ENCODE assay signal across 21 cellular contexts in genomic region chr3:168989396-168989795, GRCh38.
DNase-seq lines count a peak whose midpoint lies in the region; ATAC-seq and TF ChIP-seq lines count a peak whose summit lies in the region.
"Had no signal": no experiment of that assay in that cellular context is flagged by ENCODE, and none has a peak within 500 bp of the region (broad histone marks: within the 10 kb centered on the region; RNA-seq: fewer than 3 reads in every experiment).

No MANE protein-coding gene starts in this region.

- H3K27me3 ChIP-seq in GM23248 (replicated peaks; ENCODE audit: insufficient read depth) (no peaks in the 10 kb centered on the region), gastroesophageal sphincter (no peaks in the 10 kb centered on the region)
- H3K27me3 ChIP-seq in effector memory CD4-positive, alpha-beta T cell (replicated peaks; ENCODE audit: control insufficient read depth, insufficient read depth, low read length, poor library complexity, severe bottlenecking), result no peaks in the 10 kb centered on the region
- H3K27me3 ChIP-seq: breast epithelium, hepatocyte, tibial nerve had no signal

- no peak for TF ChIP-seq EP300 in gastroesophageal sphincter (IDR thresholded peaks at IDR 0.05)

- H3K4me1 ChIP-seq in GM23248 (ENCODE audit: insufficient read depth), result peaks cover 5% of the 10 kb centered on the region; the same call in 1 of the 2 replicates
- peaks cover 0 to 16% (median 13%) of the 10 kb centered on the region in 3 donors for H3K4me1 ChIP-seq in gastroesophageal sphincter
- no peaks in the 10 kb centered on the region for H3K4me1 ChIP-seq in effector memory CD4-positive, alpha-beta T cell (ENCODE audit: control insufficient read depth, insufficient read depth, low read length, poor library complexity, severe bottlenecking)
- H3K4me1 ChIP-seq: breast epithelium, parathyroid adenoma, tibial nerve had no signal

- 52% methylated on average over 5 of the region's 5 CpGs for WGBS in GM23248 (ENCODE audit: low coverage in 1 of 2, low lambda C conversion rate in 2 of 2, missing lambda C conversion rate in 2 of 2), 2 experiments
- WGBS in gastroesophageal sphincter (ENCODE audit: low coverage in 1 of 2), 2 donors, result 31 to 44% methylated on average over 5 of the region's 5 CpGs

- H3F3A ChIP-seq in GM23248 (ENCODE audit: insufficient read depth), result no peaks in the 10 kb centered on the region

- H3K27ac ChIP-seq in GM23248, result no peak overlapping the region
- H3K27ac ChIP-seq in gastroesophageal sphincter, result no peak overlapping the region
- no peak overlapping the region for H3K27ac ChIP-seq in effector memory CD4-positive, alpha-beta T cell (ENCODE audit: insufficient read depth, low read length, poor library complexity, severe bottlenecking)
- H3K27ac ChIP-seq: hepatocyte, parathyroid adenoma, tibial nerve had no signal

- H3K4me2 ChIP-seq in GM23248 (ENCODE audit: unreplicated experiment), result no peak overlapping the region

- no peak for TF ChIP-seq POLR2A in gastroesophageal sphincter (IDR thresholded peaks at IDR 0.05)

- H3K9me2 ChIP-seq in GM23248 (ENCODE audit: insufficient read depth), result no peaks in the 10 kb centered on the region

- no peaks in the 10 kb centered on the region for H4K20me1 ChIP-seq in GM23248 (ENCODE audit: insufficient read depth)

- DNase-seq in GM23248, result peak; percentile 43
- peak; percentile 28 for DNase-seq in NCI-H69 (lab: John Stamatoyannopoulos, UW)
- peak; percentile 3 for DNase-seq in choroid plexus epithelial cell (ENCODE audit: low read depth)
- DNase-seq in NCI-H526 treated with DMSO at 0.1 percent for 48 hours (lab: John Stamatoyannopoulos, UW), result no peak
- DNase-seq in effector memory CD4-positive, alpha-beta T cell, result no peak
- no peak for DNase-seq in islet precursor cell
- DNase-seq: activated CD4-positive, alpha-beta T cell treated with anti-CD3 and anti-CD28 coated beads for 48 hours; activated naive CD4-positive, alpha-beta T cell; activated T-cell treated with anti-CD3 and anti-CD28 coated beads, Interleukin-2, amount 50 U/mL, for 48 hours; foreskin melanocyte; NCI-H1436; NCI-H526; RPMI8226; T-helper 2 cell had no signal

- no peaks in the 10 kb centered on the region for H3K36me3 ChIP-seq in GM23248 (ENCODE audit: low read depth)
- H3K36me3 ChIP-seq in gastroesophageal sphincter, result no peaks in the 10 kb centered on the region
- H3K36me3 ChIP-seq in effector memory CD4-positive, alpha-beta T cell (ENCODE audit: control insufficient read depth, insufficient read depth, low read length), result no peaks in the 10 kb centered on the region
- H3K36me3 ChIP-seq: breast epithelium, tibial nerve had no signal

- H3K9me3 ChIP-seq in GM23248 (ENCODE audit: low read depth), result no peaks in the 10 kb centered on the region
- no peaks in the 10 kb centered on the region for H3K9me3 ChIP-seq in gastroesophageal sphincter
- no peaks in the 10 kb centered on the region for H3K9me3 ChIP-seq in effector memory CD4-positive, alpha-beta T cell (ENCODE audit: control insufficient read depth, low read length)
- H3K9me3 ChIP-seq: breast epithelium, tibial nerve had no signal

- H3K9ac ChIP-seq in GM23248, result no peak overlapping the region
- H3K9ac ChIP-seq: parathyroid adenoma had no signal

- H3K79me2 ChIP-seq in GM23248 (ENCODE audit: insufficient read depth), result no peaks in the 10 kb centered on the region
- H3K79me2 ChIP-seq: hepatocyte, parathyroid adenoma had no signal

- in situ Hi-C loops in GM23248 (cut with MboI), result no loop called here

- TF ChIP-seq CTCF in choroid plexus epithelial cell (conservative IDR thresholded peaks at IDR 0.05; ENCODE audit: low read depth, low read length), result no peak
- no peak for TF ChIP-seq CTCF in gastroesophageal sphincter (IDR thresholded peaks at IDR 0.05)

- ATAC-seq in gastroesophageal sphincter, result peak; percentile 55
- ATAC-seq in GM19328 (IDR thresholded peaks at IDR 0.05; ENCODE audit: unreplicated experiment), result no peak
- ATAC-seq: SK-N-SH treated with all-trans-retinoic acid at 6 μM for 48 hours had no signal

- H2AFZ ChIP-seq in GM23248, result no peak overlapping the region
- H2AFZ ChIP-seq: hepatocyte, parathyroid adenoma had no signal

- H3K4me3 ChIP-seq in GM23248 (no peak overlapping the region), choroid plexus epithelial cell (ENCODE audit: low read depth, low read length) (no peak overlapping the region), gastroesophageal sphincter (no peak overlapping the region)
- no peak overlapping the region for H3K4me3 ChIP-seq in effector memory CD4-positive, alpha-beta T cell (ENCODE audit: insufficient read depth, low read depth, low read length, poor library complexity, severe bottlenecking)
- H3K4me3 ChIP-seq: breast epithelium, hepatocyte, tibial nerve had no signal

Comparison
In these comparisons a context has a peak if more than half of its experiments do, and no peak if none do; other contexts are left out.
1. DNase-seq: peak in GM23248 (single experiment), NCI-H69 (single experiment) and choroid plexus epithelial cell (single experiment); none in NCI-H526 treated with DMSO at 0.1 percent for 48 hours (single experiment), effector memory CD4-positive, alpha-beta T cell (0 of 3) and islet precursor cell (single experiment).